29 cellular contexts compared by ENCODE assay signal in the genomic region with DNA sequence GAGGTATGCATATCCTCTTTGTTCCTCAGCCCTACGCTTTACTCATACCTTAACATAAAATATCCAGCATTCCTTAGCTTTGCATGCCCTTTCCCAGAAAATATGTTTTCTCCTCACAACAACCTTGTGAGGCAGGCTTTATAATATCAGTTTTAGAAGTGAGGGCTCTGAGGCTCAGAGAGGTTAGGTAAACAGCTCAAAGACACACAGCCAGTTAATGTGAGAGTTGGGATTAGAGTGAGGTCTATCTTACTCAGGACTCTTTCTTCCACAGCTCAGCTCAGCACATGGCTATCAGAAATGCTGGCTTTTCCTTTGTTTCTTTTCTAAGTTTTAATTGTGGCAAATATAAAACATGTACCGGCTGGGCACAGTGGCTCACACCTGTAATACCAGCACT.
"Had no signal": no experiment of that assay in that cellular context is flagged by ENCODE, and none has a peak within 500 bp of the region (broad histone marks: within the 10 kb centered on the region; RNA-seq: fewer than 3 reads in every experiment).

No MANE protein-coding gene starts in this region.

- FAIRE-seq: urothelium cell line had no signal

- H3K4me1 ChIP-seq: testis, uterus had no signal

- H3K4me3 ChIP-seq: stomach, suprapubic skin, testis, thoracic aorta, thyroid gland, tibial artery, tibial nerve, transverse colon, upper lobe of left lung, upper lobe of right lung, uterus, vagina had no signal

- DNase-seq: stimulated activated CD4-positive, alpha-beta T cell treated with anti-CD3 and anti-CD28 coated beads, Interleukin-2, amount 100 ng/mL, for 48 hours; stimulated activated CD4-positive, alpha-beta T cell treated with anti-CD3 and anti-CD28 coated beads, Interleukin-4, amount 100 ng/mL, for 1 hour; stimulated activated CD4-positive, alpha-beta T cell treated with anti-CD3 and anti-CD28 coated beads, Interleukin-4, amount 100 ng/mL, for 24 hours; stimulated activated CD4-positive, alpha-beta T cell treated with anti-CD3 and anti-CD28 coated beads, Interleukin-4, amount 100 ng/mL, for 4 hours; stimulated activated CD8-positive, alpha-beta memory T cell treated with anti-CD3 and anti-CD28 coated beads, Interleukin-4, amount 100 ng/mL, for 48 hours; stimulated activated naive B cell treated with anti-CD40 and anti-IgM and Interleukin-4, amounts not matched to agents 10 μg/mL and 1 μg/mL and 100 μg/mL, for 72 hours; stimulated activated naive CD4-positive, alpha-beta T cell; stimulated activated naive CD4-positive, alpha-beta T cell treated with Interleukin-2 at 50 U/mL for 16 hours; stimulated activated naive CD8-positive, alpha-beta T cell treated with anti-CD3 and anti-CD28 coated beads, Interleukin-15, amount 100 ng/mL, for 72 hours; stimulated activated naive CD8-positive, alpha-beta T cell treated with anti-CD3 and anti-CD28 coated beads, Interleukin-15, Interleukin-2, amounts not matched to agents 100 U/mL and 50 U/mL, for 24 hours; stomach; substantia nigra; testis; thyroid gland; tibial artery; transverse colon; trophoblast cell; upper lobe of left lung; upper lobe of right lung; uterus had no signal

- ATAC-seq: stimulated activated effector memory CD8-positive, alpha-beta T cell treated with anti-CD3 and anti-CD28 coated beads, Interleukin-12 subunit alpha, Interleukin-12 subunit beta, amount 100 ng/mL, for 72 hours; stimulated activated memory B cell treated with anti-CD40 and anti-IgM and Interleukin-4, amounts not matched to agents 10 μg/mL and 1 μg/mL and 100 μg/mL, for 72 hours; stimulated activated naive B cell treated with anti-CD40 and anti-IgM and Interleukin-4, amounts not matched to agents 10 μg/mL and 1 μg/mL and 100 μg/mL, for 72 hours; stimulated activated naive CD8-positive, alpha-beta T cell treated with anti-CD3 and anti-CD28 coated beads, Interleukin-15, amount 100 ng/mL, for 72 hours; stimulated activated naive CD8-positive, alpha-beta T cell treated with anti-CD3 and anti-CD28 coated beads, Interleukin-15, Interleukin-2, amounts not matched to agents 100 U/mL and 50 U/mL, for 24 hours; upper lobe of right lung had no signal

- H3K9me3 ChIP-seq: testis, thyroid gland, upper lobe of right lung, vagina had no signal

- H3K4me3 Mint-ChIP-seq: stimulated activated effector memory CD8-positive, alpha-beta T cell treated with anti-CD3 and anti-CD28 coated beads, Interleukin-12 subunit alpha, Interleukin-12 subunit beta, amount 100 ng/mL, for 72 hours; stimulated activated memory B cell treated with anti-CD40 and anti-IgM and Interleukin-4, amounts not matched to agents 10 μg/mL and 1 μg/mL and 100 μg/mL, for 72 hours; stimulated activated naive B cell treated with anti-CD40 and anti-IgM and Interleukin-4, amounts not matched to agents 10 μg/mL and 1 μg/mL and 100 μg/mL, for 72 hours; stimulated activated naive CD8-positive, alpha-beta T cell treated with anti-CD3 and anti-CD28 coated beads, Interleukin-15, amount 100 ng/mL, for 72 hours; stimulated activated naive CD8-positive, alpha-beta T cell treated with anti-CD3 and anti-CD28 coated beads, Interleukin-15, Interleukin-2, amounts not matched to agents 100 ng/mL and 50 ng/mL, for 24 hours; type B pancreatic cell had no signal

- H3K27me3 Mint-ChIP-seq: stimulated activated naive CD8-positive, alpha-beta T cell treated with anti-CD3 and anti-CD28 coated beads, Interleukin-15, amount 100 ng/mL, for 72 hours; type B pancreatic cell had no signal

- H3K36me3 ChIP-seq: stomach, suprapubic skin, thoracic aorta, thyroid gland, tibial artery, tibial nerve, transverse colon, upper lobe of left lung, upper lobe of right lung, uterus, vagina had no signal

- H3K4me1 Mint-ChIP-seq: stimulated activated memory B cell treated with anti-CD40 and anti-IgM and Interleukin-4, amounts not matched to agents 10 μg/mL and 1 μg/mL and 100 μg/mL, for 72 hours had no signal

- H3K27me3 ChIP-seq: stomach, suprapubic skin, testis, thyroid gland, tibial artery, tibial nerve, transverse colon, upper lobe of left lung, upper lobe of right lung, uterus, vagina had no signal

- H3K27ac ChIP-seq: stomach, suprapubic skin, testis, thoracic aorta, thyroid gland, tibial artery, tibial nerve, transverse colon, upper lobe of left lung, upper lobe of right lung, uterus, vagina had no signal

- H3K27ac Mint-ChIP-seq: stimulated activated effector memory CD8-positive, alpha-beta T cell treated with anti-CD3 and anti-CD28 coated beads, Interleukin-12 subunit alpha, Interleukin-12 subunit beta, amount 100 ng/mL, for 72 hours; stimulated activated memory B cell treated with anti-CD40 and anti-IgM and Interleukin-4, amounts not matched to agents 10 μg/mL and 1 μg/mL and 100 μg/mL, for 72 hours; stimulated activated naive B cell treated with anti-CD40 and anti-IgM and Interleukin-4, amounts not matched to agents 10 μg/mL and 1 μg/mL and 100 μg/mL, for 72 hours; stimulated activated naive CD8-positive, alpha-beta T cell treated with anti-CD3 and anti-CD28 coated beads, Interleukin-15, amount 100 ng/mL, for 72 hours; stimulated activated naive CD8-positive, alpha-beta T cell treated with anti-CD3 and anti-CD28 coated beads, Interleukin-15, Interleukin-2, amounts not matched to agents 100 ng/mL and 50 ng/mL, for 24 hours; type B pancreatic cell had no signal
